Comparison of ENCODE assay signal across 8 cellular contexts in genomic region chr12:55940065-55940732, GRCh38. TPM values are rescaled to one million over a fixed set of nuclear protein-coding genes. Genes with fewer than 3 reads are reported as not detected.
A peak's percentile ranks its signal among the peaks of the same experiment; 100 is the strongest.
DNase-seq lines count a peak whose midpoint lies in the region; ATAC-seq, FAIRE-seq and TF ChIP-seq lines count a peak whose summit lies in the region.

No MANE protein-coding gene starts in this region.

- no peak overlapping the region for H3K4me3 Mint-ChIP-seq in activated T-helper 2 cell treated with anti-CD3 and anti-CD28 coated beads, Interferon-gamma antibody, Interleukin-2, Interleukin-4, amounts not matched to agents 10 μg/mL and 5 μg/mL and 100 μg/mL, durations not matched to agents 14 hours and 24 hours and 36 hours (ENCODE audit: low read depth)

- TF ChIP-seq POLR2A in H54 (IDR thresholded peaks at IDR 0.05; ENCODE audit: low read depth, low read length) (no peak), suprapubic skin (IDR thresholded peaks at IDR 0.05) (no peak)

- POLR2A ChIA-PET in RWPE1 (lab: Yijun Ruan, JAX; ENCODE audit: low non-redundant PET), result no interaction called here

- TF ChIP-seq CTCF in Loucy (conservative IDR thresholded peaks at IDR 0.05; ENCODE audit: low read length) (peak; percentile 81), RWPE1 (conservative IDR thresholded peaks at IDR 0.05; ENCODE audit: low read depth) (peak; percentile 88), foreskin keratinocyte (conservative IDR thresholded peaks at IDR 0.05) (peak; percentile 95), neutrophil (IDR thresholded peaks at IDR 0.05) (peak; percentile 90), suprapubic skin (IDR thresholded peaks at IDR 0.05) (peak; percentile 85)

- FAIRE-seq in H54 (lab: Jason Lieb, UNC), result peak; percentile 78

- peak overlapping the region; percentile 51 for H3K27ac Mint-ChIP-seq in activated T-helper 2 cell treated with anti-CD3 and anti-CD28 coated beads, Interferon-gamma antibody, Interleukin-2, Interleukin-4, amounts not matched to agents 10 μg/mL and 5 μg/mL and 100 μg/mL, durations not matched to agents 14 hours and 24 hours and 36 hours

- H4K20me1 ChIP-seq in Loucy (ENCODE audit: insufficient read depth, low read length, poor library complexity, severe bottlenecking), result no peaks in the 10 kb centered on the region

- H3K36me3 ChIP-seq in Loucy (ENCODE audit: insufficient read depth, low read length) (peaks cover 23% of the 10 kb centered on the region; the same call in 1 of the 2 replicates), neutrophil (peaks cover 90% of the 10 kb centered on the region), suprapubic skin (peaks cover 64% of the 10 kb centered on the region)

- ATAC-seq in foreskin keratinocyte, result peak; percentile 77

- H3K9me2 ChIP-seq in Loucy (replicated peaks; ENCODE audit: low read depth, low read length), result no peaks in the 10 kb centered on the region

- in situ Hi-C loops in G401 (cut with HindIII; ENCODE audit: low sequenced_read_pairs), result no loop called here

- H3K9me3 ChIP-seq in Loucy (ENCODE audit: insufficient read depth, low read depth, low read length) (no peaks in the 10 kb centered on the region), neutrophil (no peaks in the 10 kb centered on the region), suprapubic skin (no peaks in the 10 kb centered on the region)

- H3K4me1 Mint-ChIP-seq in activated T-helper 2 cell treated with anti-CD3 and anti-CD28 coated beads, Interferon-gamma antibody, Interleukin-2, Interleukin-4, amounts not matched to agents 10 μg/mL and 5 μg/mL and 100 μg/mL, durations not matched to agents 14 hours and 24 hours and 36 hours (ENCODE audit: low read depth), result peaks cover 50% of the 10 kb centered on the region

- H3F3A ChIP-seq in Loucy (ENCODE audit: low read depth), result no peaks in the 10 kb centered on the region

- no peaks in the 10 kb centered on the region for H3K27me3 Mint-ChIP-seq in activated T-helper 2 cell treated with anti-CD3 and anti-CD28 coated beads, Interferon-gamma antibody, Interleukin-2, Interleukin-4, amounts not matched to agents 10 μg/mL and 5 μg/mL and 100 μg/mL, durations not matched to agents 14 hours and 24 hours and 36 hours (ENCODE audit: low read depth)

- TF ChIP-seq EP300 in suprapubic skin (IDR thresholded peaks at IDR 0.05), result no peak

- H3K27me3 ChIP-seq in Loucy (ENCODE audit: insufficient read depth, low read length, poor library complexity, severe bottlenecking) (no peaks in the 10 kb centered on the region), foreskin keratinocyte (no peaks in the 10 kb centered on the region), neutrophil (no peaks in the 10 kb centered on the region), suprapubic skin (no peaks in the 10 kb centered on the region)

- WGBS in suprapubic skin, result 15% methylated on average over 16 of the region's 18 CpGs

- H3K4me3 ChIP-seq in Loucy (ENCODE audit: low read length, poor library complexity, severe bottlenecking) (no peak overlapping the region), neutrophil (ENCODE audit: low read depth in 1 of 2, low read length in 1 of 2) (no peak overlapping the region), suprapubic skin (no peak overlapping the region)

- H3K27ac ChIP-seq in RWPE1 (peak overlapping the region; percentile 89), foreskin keratinocyte (no peak overlapping the region), neutrophil (peak overlapping the region; percentile 61), suprapubic skin (peak overlapping the region; percentile 40)

- intact Hi-C loops in activated T-helper 2 cell treated with anti-CD3 and anti-CD28 coated beads, Interferon-gamma antibody, Interleukin-2, Interleukin-4, amounts not matched to agents 10 μg/mL and 5 μg/mL and 100 μg/mL, durations not matched to agents 14 hours and 24 hours and 36 hours (cut with micrococcal nuclease), result loop anchor here (1.0 to 2.0 kb wide), 2 partner anchors 9 to 13 kb away; partner anchors contain the start of genes DGKA and PYM1

- CTCF ChIA-PET in RWPE1 (lab: Yijun Ruan, JAX), result interaction anchor here (0.6 to 3.1 kb wide), 20 partner anchors 8 to 277 kb away, joined by 3 to 18 read pairs (median 3); partner anchors contain the start of gene PYM1

- H3K4me1 ChIP-seq in Loucy (ENCODE audit: insufficient read depth, low read length, poor library complexity, severe bottlenecking), result peaks cover 5% of the 10 kb centered on the region
- peaks cover 38% of the 10 kb centered on the region for H3K4me1 ChIP-seq in foreskin keratinocyte
- H3K4me1 ChIP-seq in neutrophil (ENCODE audit: control insufficient read depth in 1 of 2, insufficient read depth in 1 of 2, low read depth in 1 of 2, low read length in 1 of 2), result peaks cover 3 to 7% of the 10 kb centered on the region in 2 experiments
- H3K4me1 ChIP-seq in suprapubic skin, result peaks cover 25% of the 10 kb centered on the region

- H3K9ac ChIP-seq in Loucy (ENCODE audit: low read depth, low read length, poor library complexity, severe bottlenecking), result no peak overlapping the region

- peak overlapping the region; percentile 21 for H3K4me2 ChIP-seq in Loucy (ENCODE audit: low read depth, low read length, poor library complexity, severe bottlenecking)

- no peaks in the 10 kb centered on the region for H3K79me2 ChIP-seq in Loucy (ENCODE audit: insufficient read depth, low read length)

- peaks cover 94% of the 10 kb centered on the region for H3K36me3 Mint-ChIP-seq in activated T-helper 2 cell treated with anti-CD3 and anti-CD28 coated beads, Interferon-gamma antibody, Interleukin-2, Interleukin-4, amounts not matched to agents 10 μg/mL and 5 μg/mL and 100 μg/mL, durations not matched to agents 14 hours and 24 hours and 36 hours (ENCODE audit: low read depth)

- peak; percentile 89 for DNase-seq in G401 (ENCODE audit: low spot score)
- DNase-seq in H54 (ENCODE audit: insufficient read length, low spot score), result peak; percentile 81
- DNase-seq in RWPE1 (ENCODE audit: low spot score), result peak; percentile 82
- DNase-seq in activated T-helper 2 cell treated with anti-CD3 and anti-CD28 coated beads, Interferon-gamma antibody, Interleukin-2, Interleukin-4, amounts not matched to agents 10 μg/mL and 5 μg/mL and 100 μg/mL, durations not matched to agents 14 hours and 24 hours and 36 hours (ENCODE audit: low spot score), result peak; percentile 76
- DNase-seq in foreskin keratinocyte, result peak in 1 of 2 donors; percentile 77
- peak; percentile 91 to 93 for DNase-seq in suprapubic skin (ENCODE audit: low spot score in 2 of 2)

- H3K9me3 Mint-ChIP-seq in activated T-helper 2 cell treated with anti-CD3 and anti-CD28 coated beads, Interferon-gamma antibody, Interleukin-2, Interleukin-4, amounts not matched to agents 10 μg/mL and 5 μg/mL and 100 μg/mL, durations not matched to agents 14 hours and 24 hours and 36 hours, result no peaks in the 10 kb centered on the region

- H2AFZ ChIP-seq in Loucy (ENCODE audit: low read length), result 0 out of 2 replicates have a peak overlapping the region, but pooled peaks have one; percentile 2

RNA-seq across cellular contexts. Expression of gene DGKA, which starts 9.2 kb away (rescaled TPM):
- total RNA-seq in G401 (2014; rRNA removed; shearing (Covaris generic)), result 3.6 and 9.7 TPM in 2 replicates
- 218 and 242 TPM in 2 replicates for total RNA-seq in activated T-helper 2 cell treated with anti-CD3 and anti-CD28 coated beads, Interferon-gamma antibody, Interleukin-2, Interleukin-4, amounts not matched to agents 10 μg/mL and 5 μg/mL and 100 μg/mL, durations not matched to agents 14 hours and 24 hours and 36 hours
- total RNA-seq in foreskin keratinocyte (252 and 284 TPM in 2 replicates), suprapubic skin (100 to 1,000 TPM; 185 to 556 (median 198) TPM)
- polyA plus RNA-seq in foreskin keratinocyte, result 214 and 218 TPM in 2 replicates

RNA-seq across cellular contexts. Expression of gene PYM1, which starts 12.5 kb away (rescaled TPM):
- 93.9 and 119 TPM in 2 replicates for total RNA-seq in G401 (2014; rRNA removed; shearing (Covaris generic))
- 37.5 and 43.4 TPM in 2 replicates for total RNA-seq in activated T-helper 2 cell treated with anti-CD3 and anti-CD28 coated beads, Interferon-gamma antibody, Interleukin-2, Interleukin-4, amounts not matched to agents 10 μg/mL and 5 μg/mL and 100 μg/mL, durations not matched to agents 14 hours and 24 hours and 36 hours
- total RNA-seq in foreskin keratinocyte (42.0 and 44.5 TPM in 2 replicates), suprapubic skin (10 to 100 TPM; 32.0 to 41.8 (median 37.4) TPM)
- 51.3 and 55.4 TPM in 2 replicates for polyA plus RNA-seq in foreskin keratinocyte

RNA-seq across cellular contexts. Expression of gene PMEL, which starts 25.6 kb away (rescaled TPM):
- total RNA-seq in G401 (2014; rRNA removed; shearing (Covaris generic)), result 22.2 and 27.9 TPM in 2 replicates
- total RNA-seq in activated T-helper 2 cell treated with anti-CD3 and anti-CD28 coated beads, Interferon-gamma antibody, Interleukin-2, Interleukin-4, amounts not matched to agents 10 μg/mL and 5 μg/mL and 100 μg/mL, durations not matched to agents 14 hours and 24 hours and 36 hours, result 0.32 and 0.37 TPM in 2 replicates
- total RNA-seq in foreskin keratinocyte, result 0.85 and 1.3 TPM in 2 replicates
- 1.0 and 1.1 TPM in 2 replicates for polyA plus RNA-seq in foreskin keratinocyte
- 100 to 1,000 TPM in 1 of 4 donors, 10 to 100 TPM in 3; 54.4 to 188 (median 71.7) TPM for total RNA-seq in suprapubic skin

RNA-seq across cellular contexts. Expression of gene CDK2, which starts 26.4 kb away (rescaled TPM):
- total RNA-seq in G401 (2014; rRNA removed; shearing (Covaris generic)), result 44.7 and 52.3 TPM in 2 replicates
- 116 and 121 TPM in 2 replicates for total RNA-seq in activated T-helper 2 cell treated with anti-CD3 and anti-CD28 coated beads, Interferon-gamma antibody, Interleukin-2, Interleukin-4, amounts not matched to agents 10 μg/mL and 5 μg/mL and 100 μg/mL, durations not matched to agents 14 hours and 24 hours and 36 hours
- 71.3 and 75.5 TPM in 2 replicates for total RNA-seq in foreskin keratinocyte
- 39.4 and 52.8 TPM in 2 replicates for polyA plus RNA-seq in foreskin keratinocyte
- 10 to 100 TPM; 18.4 to 33.2 (median 28.6) TPM for total RNA-seq in suprapubic skin

RNA-seq across cellular contexts. Expression of gene RAB5B, which starts 33.7 kb away (rescaled TPM):
- 16.9 and 22.1 TPM in 2 replicates for total RNA-seq in G401 (2014; rRNA removed; shearing (Covaris generic))
- 47.9 and 51.0 TPM in 2 replicates for total RNA-seq in activated T-helper 2 cell treated with anti-CD3 and anti-CD28 coated beads, Interferon-gamma antibody, Interleukin-2, Interleukin-4, amounts not matched to agents 10 μg/mL and 5 μg/mL and 100 μg/mL, durations not matched to agents 14 hours and 24 hours and 36 hours
- total RNA-seq in foreskin keratinocyte, result 58.2 and 75.3 TPM in 2 replicates
- 42.4 and 45.9 TPM in 2 replicates for polyA plus RNA-seq in foreskin keratinocyte
- total RNA-seq in suprapubic skin, result 100 to 1,000 TPM in 3 of 4 donors, 10 to 100 TPM in 1; 97.1 to 143 (median 114) TPM

Comparison
In these comparisons a context has a peak if more than half of its experiments do, and no peak if none do; other contexts are left out.
1. RNA of gene DGKA, which starts 9.2 kb away (total RNA-seq): 252 to 284 TPM in foreskin keratinocyte, 218 to 242 TPM in activated T-helper 2 cell treated with anti-CD3 and anti-CD28 coated beads, Interferon-gamma antibody, Interleukin-2, Interleukin-4, amounts not matched to agents 10 μg/mL and 5 μg/mL and 100 μg/mL, durations not matched to agents 14 hours and 24 hours and 36 hours and 185 to 556 TPM in suprapubic skin; 3.6 to 9.7 TPM in G401; every median in the first group is over 10 times any median in the second.
2. Peak in every context shown above with its lines, with median percentiles within 50 percentile points of each other: CTCF ChIP-seq.